9 cellular contexts compared by ENCODE assay signal in the genomic region with DNA sequence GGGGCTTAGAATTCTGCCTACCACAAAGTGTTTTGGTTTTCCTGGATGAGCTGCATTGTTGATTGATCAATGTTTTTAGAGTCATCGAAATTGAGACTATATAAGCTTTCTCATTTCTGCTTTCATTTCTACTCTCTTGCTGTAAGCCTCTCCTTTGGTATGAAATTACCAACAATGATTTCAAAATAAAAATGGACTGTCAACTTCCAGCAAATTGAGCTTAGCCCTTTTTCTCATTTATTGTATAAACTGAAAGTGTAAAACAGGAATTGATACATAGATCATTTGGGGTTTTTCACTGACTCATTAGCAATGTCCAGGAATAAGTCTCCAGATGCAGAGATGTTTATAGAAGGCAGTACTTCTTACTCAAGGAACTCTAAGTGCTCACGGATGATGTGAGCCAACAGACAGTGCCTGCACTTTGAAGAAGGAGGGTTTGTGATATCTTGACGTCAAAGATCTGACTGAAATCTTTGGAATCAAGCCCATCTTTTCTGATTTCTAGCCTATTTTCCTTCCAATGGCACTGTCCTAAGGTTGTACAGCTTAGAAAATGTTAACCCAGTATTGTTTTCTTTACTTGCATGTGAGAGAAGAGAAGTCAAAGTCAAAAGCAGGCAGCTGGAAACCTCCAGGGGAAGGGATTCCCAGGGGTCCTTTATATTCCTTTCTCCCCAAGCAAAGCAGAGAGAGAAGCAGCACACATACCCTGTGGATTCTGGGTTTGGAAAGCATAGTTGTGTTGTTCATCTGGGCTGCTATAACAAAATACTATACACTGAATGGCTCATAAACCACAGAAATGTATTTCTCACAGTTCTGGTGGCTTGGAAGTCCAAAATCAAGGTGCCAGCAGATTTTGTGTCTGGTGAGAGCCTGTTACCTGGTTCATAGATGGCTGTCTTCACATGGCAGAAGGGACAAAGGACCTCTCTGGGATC. TPM values are rescaled to one million over a fixed set of nuclear protein-coding genes. Genes with fewer than 3 reads are reported as not detected.
A peak's percentile ranks its signal among the peaks of the same experiment; 100 is the strongest.
DNase-seq lines count a peak whose midpoint lies in the region; ATAC-seq, FAIRE-seq and TF ChIP-seq lines count a peak whose summit lies in the region.
"Had no signal": no experiment of that assay in that cellular context is flagged by ENCODE, and none has a peak within 500 bp of the region (broad histone marks: within the 10 kb centered on the region; RNA-seq: fewer than 3 reads in every experiment).

No MANE protein-coding gene starts in this region.

- H3K79me2 ChIP-seq in OCI-LY7 (ENCODE audit: insufficient read depth, low read depth, low read length) = no peaks in the 10 kb centered on the region

- no peaks in the 10 kb centered on the region for H3K27me3 Mint-ChIP-seq in CD8-positive, alpha-beta T cell (ENCODE audit: low read depth)

- no peak for DNase-seq in CD8-positive, alpha-beta T cell
- DNase-seq in OCI-LY7 (ENCODE audit: low spot score) = no peak
- DNase-seq in foreskin keratinocyte = peak; percentile 37 to 59
- no peak for DNase-seq in posterior cingulate gyrus
- DNase-seq in KBM-7 = no peak
- DNase-seq in RCC 7860 (ENCODE audit: low spot score) = no peak
- no peak for DNase-seq in aorta

- H3K4me2 ChIP-seq in OCI-LY7 (ENCODE audit: low read length) = peak overlapping the region; percentile 16; the same call in 1 of the 2 replicates

- H3K27ac ChIP-seq in CD8-positive, alpha-beta T cell (ENCODE audit: low read depth, low read length) = no peak overlapping the region
- H3K27ac ChIP-seq in OCI-LY7 (ENCODE audit: low read depth, low read length, poor library complexity, severe bottlenecking) (no peak overlapping the region), foreskin keratinocyte (peak overlapping the region; percentile 39), aorta (ENCODE audit: low read depth in 1 of 2, low read length in 2 of 2) (no peak overlapping the region)

- peak overlapping the region; percentile 19; the same call in 1 of the 2 replicates for H2AFZ ChIP-seq in OCI-LY7 (ENCODE audit: low read length)

- H3K9me2 ChIP-seq in OCI-LY7 (ENCODE audit: insufficient read depth, low read length) = no peaks in the 10 kb centered on the region

- in situ Hi-C loops in KBM-7 (cut with MboI; ENCODE audit: low pct_unique_long_range_greater_than_20kb, low sequenced_read_pairs) = no loop called here

- no peaks in the 10 kb centered on the region for H3K36me3 Mint-ChIP-seq in CD8-positive, alpha-beta T cell

- intact Hi-C loops in CD8-positive, alpha-beta T cell (cut with DNase I, micrococcal nuclease) = loop anchor here in 1 of 2 experiments (2.0 kb wide), 1 partner anchor 15 kb away; no protein-coding TSS in a partner anchor
- intact Hi-C loops in OCI-LY7 (cut with micrococcal nuclease; ENCODE audit: unreplicated experiment) (no loop called here), posterior cingulate gyrus (cut with DNase I) (no loop called here), aorta (cut with DNase I) (no loop called here)

- no peaks in the 10 kb centered on the region for H3K36me3 ChIP-seq in CD8-positive, alpha-beta T cell (ENCODE audit: insufficient read depth, low read length)
- H3K36me3 ChIP-seq in OCI-LY7 (ENCODE audit: insufficient read depth, low read length) (no peaks in the 10 kb centered on the region), aorta (ENCODE audit: control insufficient read depth in 1 of 2, insufficient read depth in 2 of 2, low read length in 1 of 2) (no peaks in the 10 kb centered on the region)

- TF ChIP-seq CTCF in CD8-positive, alpha-beta T cell (IDR thresholded peaks at IDR 0.05) = no peak
- no peak for TF ChIP-seq CTCF in OCI-LY7 (conservative IDR thresholded peaks at IDR 0.05; ENCODE audit: low read length)
- no peak for TF ChIP-seq CTCF in foreskin keratinocyte (conservative IDR thresholded peaks at IDR 0.05)

- FAIRE-seq in RCC 7860 (lab: Jason Lieb, UNC) = no peak
- FAIRE-seq: endometrium had no signal

- no peaks in the 10 kb centered on the region for H4K20me1 ChIP-seq in OCI-LY7 (ENCODE audit: insufficient read depth, low read length)

- BruUV-seq in OCI-LY7 (replicated peaks; lab: Mats Ljungman, UMichigan) = no TSS peak

- no peaks in the 10 kb centered on the region for H3K9me3 Mint-ChIP-seq in CD8-positive, alpha-beta T cell

- CTCF ChIA-PET in CD8-positive, alpha-beta T cell (lab: Charles Lee) = interaction anchor here (0.7 to 2.6 kb wide), 6 partner anchors 19 to 96 kb away, joined by 3 to 15 read pairs (median 8); partner anchors contain the start of gene PCNX1
- CTCF ChIA-PET in OCI-LY7 (lab: Charles Lee; ENCODE audit: unreplicated experiment) = no interaction called here

- peak overlapping the region; percentile 69 for H3K27ac Mint-ChIP-seq in CD8-positive, alpha-beta T cell

- H3K9me3 ChIP-seq in CD8-positive, alpha-beta T cell (ENCODE audit: low read length) = no peaks in the 10 kb centered on the region
- no peaks in the 10 kb centered on the region for H3K9me3 ChIP-seq in OCI-LY7 (ENCODE audit: low read length)
- H3K9me3 ChIP-seq in aorta (ENCODE audit: control insufficient read depth, low read length) = no peaks in the 10 kb centered on the region

- POLR2A ChIA-PET in CD8-positive, alpha-beta T cell (lab: Charles Lee) = interaction anchor here (2.1 to 3.2 kb wide), 2 partner anchors 19 to 78 kb away, joined by 5 to 15 read pairs; partner anchors contain the start of genes MAP3K9 and PCNX1
- POLR2A ChIA-PET in OCI-LY7 (lab: Charles Lee) = interaction anchor here (0.7 kb wide), 1 partner anchor 19 kb away, joined by 3 read pairs; no protein-coding TSS in a partner anchor

- H3K4me1 ChIP-seq in CD8-positive, alpha-beta T cell (ENCODE audit: insufficient read depth, low read length) = peaks cover 67% of the 10 kb centered on the region
- H3K4me1 ChIP-seq in OCI-LY7 (ENCODE audit: insufficient read depth, low read length, poor library complexity, severe bottlenecking) (peaks cover 14% of the 10 kb centered on the region), foreskin keratinocyte (peaks cover 40% of the 10 kb centered on the region), aorta (ENCODE audit: control insufficient read depth in 1 of 2, insufficient read depth in 2 of 2, low read length in 2 of 2) (no peaks in the 10 kb centered on the region)

- 12 to 16% methylated on average over 3 of the region's 3 CpGs for WGBS in aorta, 2 donors

- no peaks in the 10 kb centered on the region for H3K27me3 ChIP-seq in CD8-positive, alpha-beta T cell (ENCODE audit: insufficient read depth, low read length)
- no peaks in the 10 kb centered on the region for H3K27me3 ChIP-seq in foreskin keratinocyte
- no peaks in the 10 kb centered on the region for H3K27me3 ChIP-seq in aorta (ENCODE audit: control insufficient read depth in 1 of 2, insufficient read depth in 2 of 2, low read length in 1 of 2)

- peaks cover 68% of the 10 kb centered on the region for H3K4me1 Mint-ChIP-seq in CD8-positive, alpha-beta T cell (ENCODE audit: low read depth)

- peak overlapping the region; percentile 58 for H3K4me3 Mint-ChIP-seq in CD8-positive, alpha-beta T cell

- no peak overlapping the region for H3K4me3 ChIP-seq in CD8-positive, alpha-beta T cell (ENCODE audit: low read depth, low read length)
- H3K4me3 ChIP-seq in OCI-LY7 (ENCODE audit: low read depth, low read length, poor library complexity, severe bottlenecking) (no peak overlapping the region), aorta (ENCODE audit: low read length in 2 of 2) (no peak overlapping the region)

- ATAC-seq in CD8-positive, alpha-beta T cell = peak; percentile 19
- ATAC-seq in GM21528 (IDR thresholded peaks at IDR 0.05; ENCODE audit: low FRiP score, unreplicated experiment) = peak; percentile 44
- peak; percentile 7 for ATAC-seq in foreskin keratinocyte
- no peak for ATAC-seq in aorta (ENCODE audit: low FRiP score)

RNA-seq across cellular contexts. Expression of gene PCNX1, which starts 19.8 kb away (rescaled TPM):
- total RNA-seq in CD8-positive, alpha-beta T cell = 10 to 100 TPM; 54.0 to 63.5 TPM
- 27.7 and 33.8 TPM in 2 replicates for total RNA-seq in OCI-LY7 (2014; rRNA removed; shearing (Covaris generic))
- 33.5 and 38.4 TPM in 2 replicates for total RNA-seq in OCI-LY7 (2022)
- 29.7 and 29.9 TPM in 2 replicates for total RNA-seq in foreskin keratinocyte
- polyA plus RNA-seq in foreskin keratinocyte = 7.2 and 8.8 TPM in 2 replicates
- total RNA-seq in aorta = 10 to 100 TPM; 72.8 to 96.4 TPM
- polyA plus RNA-seq in aorta = 1 to 10 TPM; 3.4 to 7.9 TPM

Comparison
In these comparisons a context has a peak if more than half of its experiments do, and no peak if none do; other contexts are left out.
1. DNase-seq: peak in foreskin keratinocyte (2 of 2); none in CD8-positive, alpha-beta T cell (0 of 7), OCI-LY7 (single experiment), posterior cingulate gyrus (0 of 10), KBM-7 (single experiment), RCC 7860 (single experiment) and aorta (0 of 2).